Comparison of ENCODE assay signal across 12 cellular contexts in genomic region chr13:33639158-33639557, GRCh38.
DNase-seq lines count a peak whose midpoint lies in the region; ATAC-seq and TF ChIP-seq lines count a peak whose summit lies in the region.
"Had no signal": no experiment of that assay in that cellular context is flagged by ENCODE, and none has a peak within 500 bp of the region (broad histone marks: within the 10 kb centered on the region; RNA-seq: fewer than 3 reads in every experiment).

No MANE protein-coding gene starts in this region.

- H3K79me2 ChIP-seq in OCI-LY3 (ENCODE audit: low read length) = no peaks in the 10 kb centered on the region

- H4K20me1 ChIP-seq in OCI-LY3 (ENCODE audit: insufficient read depth, low read length) = no peaks in the 10 kb centered on the region

- peak overlapping the region; percentile 36; the same call in 1 of the 2 replicates for H3K4me2 ChIP-seq in OCI-LY3 (ENCODE audit: low read length)

- H3K27ac ChIP-seq in OCI-LY3 (ENCODE audit: low read length) (peak overlapping the region; percentile 23), psoas muscle (no peak overlapping the region), A673 (ENCODE audit: low read depth, low read length, poor library complexity, severe bottlenecking) (no peak overlapping the region)

- DNase-seq in GM04504 (ENCODE audit: low read depth) (peak; percentile 95), fibroblast of the conjunctiva (ENCODE audit: low read depth) (peak; percentile 84), psoas muscle (peak; percentile 49 to 74), DMS153 (lab: John Stamatoyannopoulos, UW) (no peak), A673 (ENCODE audit: low spot score) (no peak)
- no peak for DNase-seq in effector CD4-positive, alpha-beta T cell
- DNase-seq: amygdala, DMS53, glutamatergic neuron had no signal

- CTCF ChIA-PET in A673 (lab: Charles Lee) = no interaction called here

- no peak overlapping the region for H3K9ac ChIP-seq in OCI-LY3 (ENCODE audit: low read length)

- WGBS in psoas muscle, 3 donors = 40 to 56% (median 41%) methylated on average over 3 of the region's 3 CpGs

- peak overlapping the region; percentile 75 for H2AFZ ChIP-seq in OCI-LY3 (ENCODE audit: low read depth, low read length)

- POLR2A ChIA-PET in A673 (lab: Charles Lee; ENCODE audit: low non-redundant PET) = no interaction called here

- TF ChIP-seq CTCF in OCI-LY3 (IDR thresholded peaks at IDR 0.05; ENCODE audit: low read depth, low read length) (no peak), psoas muscle (IDR thresholded peaks at IDR 0.05) (no peak), A673 (conservative IDR thresholded peaks at IDR 0.05; ENCODE audit: low read depth, low read length) (no peak)

- peaks cover 27% of the 10 kb centered on the region for H3K4me1 ChIP-seq in OCI-LY3 (ENCODE audit: low read length)
- peaks cover 11% of the 10 kb centered on the region for H3K4me1 ChIP-seq in psoas muscle
- peaks cover 12% of the 10 kb centered on the region for H3K4me1 ChIP-seq in A673 (ENCODE audit: insufficient read depth, low read length, poor library complexity, severe bottlenecking)

- H3K4me3 ChIP-seq in OCI-LY3 (ENCODE audit: low read length) (no peak overlapping the region; the same call in 1 of the 2 replicates), psoas muscle (no peak overlapping the region), A673 (ENCODE audit: low read depth, low read length, poor library complexity, severe bottlenecking) (no peak overlapping the region)

- ATAC-seq in psoas muscle = peak in 2 of 4 donors; percentile 16 to 36
- no peak for ATAC-seq in HG02623 (IDR thresholded peaks at IDR 0.05; ENCODE audit: unreplicated experiment)
- ATAC-seq: Panc1 had no signal

- BruUV-seq in A673 (replicated peaks; lab: Mats Ljungman, UMichigan) = no TSS peak

- H3K9me3 ChIP-seq in OCI-LY3 (ENCODE audit: insufficient read depth, low read length) (no peaks in the 10 kb centered on the region), psoas muscle (no peaks in the 10 kb centered on the region), A673 (ENCODE audit: low read depth, low read length, poor library complexity, severe bottlenecking) (no peaks in the 10 kb centered on the region)

- no peaks in the 10 kb centered on the region for H3K27me3 ChIP-seq in OCI-LY3 (ENCODE audit: low read depth, low read length)
- H3K27me3 ChIP-seq in psoas muscle (ENCODE audit: insufficient read depth in 3 of 3, low read length in 2 of 3) = no peaks in the 10 kb centered on the region
- no peaks in the 10 kb centered on the region for H3K27me3 ChIP-seq in A673 (replicated peaks; ENCODE audit: insufficient read depth, low read depth, low read length, poor library complexity)

- H3K36me3 ChIP-seq in OCI-LY3 (replicated peaks; ENCODE audit: low read depth, low read length) = no peaks in the 10 kb centered on the region
- H3K36me3 ChIP-seq in psoas muscle (ENCODE audit: insufficient read depth in 1 of 2, low read depth in 1 of 2) = no peaks in the 10 kb centered on the region
- no peaks in the 10 kb centered on the region for H3K36me3 ChIP-seq in A673 (ENCODE audit: insufficient read depth, low read length, poor library complexity, severe bottlenecking)

- intact Hi-C loops in psoas muscle (cut with DNase I) (no loop called here), A673 (cut with micrococcal nuclease; ENCODE audit: unreplicated experiment) (no loop called here)

Comparison
In these comparisons a context has a peak if more than half of its experiments do, and no peak if none do; other contexts are left out.
1. DNase-seq: peak in GM04504 (single experiment), fibroblast of the conjunctiva (single experiment) and psoas muscle (2 of 2); none in DMS153 (single experiment), effector CD4-positive, alpha-beta T cell (single experiment) and A673 (single experiment).